1 cellular context compared by ENCODE assay signal in genomic region chr5:1380011-1380817, GRCh38.
TF ChIP-seq lines count a peak whose summit lies in the region.

No MANE protein-coding gene starts in this region.

TF ChIP-seq in GM23338, 12 proteins besides CTCF, POLR2A, EP300 and RAD21 (continued from another document):
- TF ChIP-seq ZNF462 (CRISPR knock-in tag; IDR thresholded peaks at IDR 0.05) (no peak), NANOG (IDR thresholded peaks at IDR 0.05; ENCODE audit: borderline replicate concordance) (no peak), STAT1 (IDR thresholded peaks at IDR 0.05; ENCODE audit: unreplicated experiment) (no peak), POLR2AphosphoS5 (IDR thresholded peaks at IDR 0.05; ENCODE audit: low read depth) (no peak), CREB1 (CRISPR knock-in tag; IDR thresholded peaks at IDR 0.05; ENCODE audit: low read depth) (no peak), JUNB (IDR thresholded peaks at IDR 0.05; ENCODE audit: unreplicated experiment) (no peak), ZNF114 (CRISPR knock-in tag; IDR thresholded peaks at IDR 0.05) (no peak), ETS1 (IDR thresholded peaks at IDR 0.05) (no peak), EZH2 (IDR thresholded peaks at IDR 0.05; ENCODE audit: low read depth, unreplicated experiment) (no peak), REST (IDR thresholded peaks at IDR 0.05; ENCODE audit: unreplicated experiment) (no peak)
